Comparison of ENCODE assay signal across 1 cellular context in the genomic region with DNA sequence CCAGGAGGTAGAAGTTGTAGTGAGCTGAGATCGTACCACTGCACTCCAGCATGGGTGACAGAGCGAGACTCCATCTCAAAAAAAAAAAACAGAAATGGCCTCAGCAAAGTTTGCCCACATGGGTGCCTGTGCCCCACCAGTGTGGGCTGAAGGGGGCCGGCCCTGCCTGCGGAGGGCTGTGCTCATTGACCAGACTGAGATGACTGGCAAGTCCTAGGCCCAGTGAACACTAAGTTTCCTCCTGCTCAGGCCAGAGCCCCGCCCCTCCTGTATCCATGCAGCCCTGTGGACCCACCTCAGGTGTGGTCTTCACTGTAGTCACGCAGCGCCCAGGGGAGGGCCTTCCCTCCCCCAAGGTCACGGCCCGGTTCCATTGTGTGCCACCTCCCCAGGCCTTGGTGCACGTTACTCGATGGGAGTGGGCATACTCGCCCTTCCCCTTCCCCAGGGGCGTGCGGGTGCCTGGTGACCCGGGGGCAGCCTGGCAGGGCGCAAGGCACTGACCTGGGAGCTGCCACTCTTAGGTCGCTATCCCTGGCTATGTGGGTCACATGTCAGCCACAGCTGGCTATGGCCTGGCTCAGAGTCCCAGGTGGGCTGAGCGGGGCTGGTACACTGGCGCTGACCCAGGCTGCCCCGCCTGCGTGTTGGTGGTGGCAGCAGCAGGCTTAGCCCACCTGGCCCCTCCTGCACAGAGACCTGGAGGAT.
TF ChIP-seq lines count a peak whose summit lies in the region.

No MANE protein-coding gene starts in this region.

TF ChIP-seq in H1, 55 proteins besides CTCF, POLR2A, EP300 and RAD21:
- TF ChIP-seq RBBP5 (IDR thresholded peaks at IDR 0.05; ENCODE audit: borderline replicate concordance, low read depth, low read length) (no peak), POU5F1 (IDR thresholded peaks at IDR 0.05; ENCODE audit: low read depth, low read length) (no peak), NRF1 (IDR thresholded peaks at IDR 0.05; ENCODE audit: low read depth, low read length) (no peak), TBP (IDR thresholded peaks at IDR 0.05; ENCODE audit: low read depth, low read length) (no peak), CBX8 (IDR thresholded peaks at IDR 0.05; ENCODE audit: borderline replicate concordance, low read depth, low read length) (no peak), GTF2F1 (IDR thresholded peaks at IDR 0.05; ENCODE audit: borderline replicate concordance, low read depth, low read length) (no peak), KDM4A (IDR thresholded peaks at IDR 0.05; ENCODE audit: low read depth, low read length, severe bottlenecking) (no peak), SUZ12 (IDR thresholded peaks at IDR 0.05; ENCODE audit: low read length) (no peak), BRCA1 (IDR thresholded peaks at IDR 0.05; ENCODE audit: low read depth, low read length) (no peak), CTBP2 (IDR thresholded peaks at IDR 0.05; ENCODE audit: borderline replicate concordance, insufficient read depth, insufficient read length, low read length) (no peak), TAF7 (optimal IDR thresholded peaks at IDR 0.05; ENCODE audit: borderline replicate concordance, low read depth, low read length) (no peak), PHF8 (conservative IDR thresholded peaks at IDR 0.05; ENCODE audit: low read depth, low read length) (no peak), SP1 (IDR thresholded peaks at IDR 0.05; ENCODE audit: low read depth, low read length) (no peak), YY1 (IDR thresholded peaks at IDR 0.05; ENCODE audit: low read depth, low read length) (no peak), JUND (IDR thresholded peaks at IDR 0.05; ENCODE audit: low read length) (no peak), FOSL1 (IDR thresholded peaks at IDR 0.05; ENCODE audit: insufficient read depth, low read depth, low read length) (no peak), KDM5A (IDR thresholded peaks at IDR 0.05; ENCODE audit: low read length) (no peak), RFX5 (IDR thresholded peaks at IDR 0.05; ENCODE audit: borderline replicate concordance, low read depth, low read length) (no peak), NANOG (IDR thresholded peaks at IDR 0.05; ENCODE audit: insufficient read depth, low read depth, low read length, poor library complexity, severe bottlenecking) (no peak), EZH2 (IDR thresholded peaks at IDR 0.05; ENCODE audit: low read depth, low read length, severe bottlenecking) (no peak)
TF ChIP-seq in H1: peak in this region for 0.
